1 cellular context compared by ENCODE assay signal in the genomic region with DNA sequence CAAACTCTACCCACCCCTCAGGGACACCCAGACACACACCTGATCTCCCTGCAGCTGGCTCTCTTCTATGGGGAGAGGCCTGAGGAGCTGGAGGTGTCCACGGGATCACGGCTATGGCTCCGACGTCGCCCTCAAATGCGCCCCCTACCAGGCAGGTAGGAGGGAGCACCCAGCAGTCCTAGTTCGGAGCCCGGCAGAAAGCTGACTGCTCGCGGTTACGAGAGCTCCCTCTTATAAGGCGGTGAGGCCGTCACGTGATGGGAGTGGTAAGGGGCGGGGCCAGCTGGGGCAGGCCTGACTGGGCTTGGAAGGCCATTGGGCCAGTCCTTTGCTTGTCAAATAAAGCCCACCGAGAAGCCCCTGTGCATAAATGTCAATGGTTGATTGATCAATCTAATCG.
TF ChIP-seq lines count a peak whose summit lies in the region.

TSS of gene PRR20G (minus strand) at position 207 of the 400 bp plus-strand sequence. CDS start 681 bp downstream, outside the sequence.

TF ChIP-seq in SK-N-SH treated with all-trans-retinoic acid at 6 μM for 48 hours, 23 proteins besides CTCF, POLR2A, EP300 and RAD21 (continued from another document):
- TF ChIP-seq POU6F1 (CRISPR knock-in tag; IDR thresholded peaks at IDR 0.05; ENCODE audit: borderline replicate concordance, low read depth) (no peak), PATZ1 (CRISPR knock-in tag; IDR thresholded peaks at IDR 0.05; ENCODE audit: borderline replicate concordance) (no peak), SNAI2 (CRISPR knock-in tag; IDR thresholded peaks at IDR 0.05) (no peak), PPARA (CRISPR knock-in tag; IDR thresholded peaks at IDR 0.05; ENCODE audit: borderline replicate concordance) (no peak)
